10 cellular contexts compared by ENCODE assay signal in genomic region chr2:218727502-218728165, GRCh38. TPM values are rescaled to one million over a fixed set of nuclear protein-coding genes. Genes with fewer than 3 reads are reported as not detected.
DNase-seq lines count a peak whose midpoint lies in the region; ATAC-seq, FAIRE-seq and TF ChIP-seq lines count a peak whose summit lies in the region.
"Had no signal": no experiment of that assay in that cellular context is flagged by ENCODE, and none has a peak within 500 bp of the region (broad histone marks: within the 10 kb centered on the region; RNA-seq: fewer than 3 reads in every experiment).

No MANE protein-coding gene starts in this region.

- CTCF ChIA-PET in activated CD4-positive, alpha-beta T cell treated with anti-CD3 and anti-CD28 coated beads, Interleukin-2, amount 10 ng/mL, durations not matched to agents 7 days and 5 days (lab: Charles Lee) = interaction anchor here (1.0 to 4.3 kb wide), 5 partner anchors 9 to 120 kb away, joined by 3 to 26 read pairs (median 7); partner anchors contain the start of gene TTLL4
- CTCF ChIA-PET in H1 (lab: Charles Lee; ENCODE audit: partially characterized antibody) = interaction anchor here (0.6 to 5.6 kb wide), 32 partner anchors 9 to 734 kb away, joined by 3 to 83 read pairs (median 4); partner anchors contain the start of genes BCS1L, TTLL4, WNT10A and ZNF142

- H2BK15ac ChIP-seq in H1 (ENCODE audit: low read length) = no peak overlapping the region

- H3K9ac ChIP-seq in H1 (replicated peaks in 1 of 4; ENCODE audit: extremely low read depth in 1 of 4, low read depth in 3 of 4, low read length in 3 of 4) = no peak overlapping the region
- H3K9ac ChIP-seq: parathyroid adenoma had no signal

- H2BK120ac ChIP-seq in H1 (replicated peaks; ENCODE audit: low read depth, low read length) = no peak overlapping the region

- WGBS in H1 (ENCODE audit: extremely low coverage in 1 of 2, insufficient coverage in 1 of 2, insufficient read length in 1 of 2, insufficient replicate concordance in 2 of 2, low coverage in 1 of 2, low lambda C conversion rate in 2 of 2, missing lambda C conversion rate in 1 of 2), 2 experiments = 95% methylated on average over 6 of the region's 6 CpGs; no CpG with 5 or more reads in 1 of the 2 experiments
- WGBS in spleen, 5 donors = 89 to 96% (median 93%) methylated on average over 6 of the region's 6 CpGs

- no peaks in the 10 kb centered on the region for H3K27me3 Mint-ChIP-seq in activated CD4-positive, alpha-beta T cell treated with anti-CD3 and anti-CD28 coated beads, Interleukin-2, amount 10 ng/mL, durations not matched to agents 7 days and 5 days

- H2BK20ac ChIP-seq in H1 (ENCODE audit: low read length) = no peak overlapping the region

- no peak for TF ChIP-seq EP300 in H1 (IDR thresholded peaks at IDR 0.05; ENCODE audit: borderline replicate concordance in 1 of 2, low read depth in 2 of 2, low read length in 2 of 2)

- peak; percentile 16 for DNase-seq in activated CD4-positive, alpha-beta T cell treated with anti-CD3 and anti-CD28 coated beads, Interleukin-2, amount 10 ng/mL, durations not matched to agents 7 days and 5 days
- DNase-seq in activated CD4-positive, alpha-beta T cell treated with anti-CD3 and anti-CD28 coated beads, Interleukin-2, amount 50 U/mL, for 1 hour = no peak
- DNase-seq in NCI-H2171 treated with DMSO at 0.1 percent for 48 hours (lab: John Stamatoyannopoulos, UW) = peak; percentile 44
- DNase-seq in H1 (ENCODE audit: low read depth in 1 of 2, low spot score in 2 of 2) = no peak
- no peak for DNase-seq in spleen
- no peak for DNase-seq in OCI-M2 (lab: John Stamatoyannopoulos, UW; ENCODE audit: unreplicated experiment)

- H2AFZ ChIP-seq in H1 (ENCODE audit: low read length) = no peak overlapping the region
- H2AFZ ChIP-seq: parathyroid adenoma had no signal

- no peak overlapping the region for H3K18ac ChIP-seq in H1 (ENCODE audit: extremely low read depth, low read length)

- no peak overlapping the region for H3K4me3 Mint-ChIP-seq in activated CD4-positive, alpha-beta T cell treated with anti-CD3 and anti-CD28 coated beads, Interleukin-2, amount 10 ng/mL, durations not matched to agents 7 days and 5 days
- H3K4me3 Mint-ChIP-seq: T-helper 2 cell treated with Interferon-gamma antibody and Interleukin-4, amounts not matched to agents 5 μg/mL and 100 μg/mL, for 36 hours had no signal

- 0 out of 2 replicates have a peak, but pooled peaks cover 2% of the 10 kb centered on the region for H3K23me2 ChIP-seq in H1 (ENCODE audit: low read depth, low read length)

- no peak overlapping the region for H4K8ac ChIP-seq in H1 (ENCODE audit: extremely low read depth, insufficient read depth, low read length)

- POLR2A ChIA-PET in activated CD4-positive, alpha-beta T cell treated with anti-CD3 and anti-CD28 coated beads, Interleukin-2, amount 10 ng/mL, durations not matched to agents 7 days and 5 days (lab: Charles Lee) = no interaction called here
- POLR2A ChIA-PET in H1 (lab: Charles Lee; ENCODE audit: partially characterized antibody) = interaction anchor here (0.9 kb wide), 1 partner anchor 17 kb away, joined by 3 read pairs; no protein-coding TSS in a partner anchor

- H3K4me3 ChIP-seq in H1 (ENCODE audit: extremely low read depth in 1 of 4, insufficient read depth in 2 of 4, low read depth in 3 of 4, low read length in 4 of 4) = no peak overlapping the region
- H3K4me3 ChIP-seq in spleen = no peak overlapping the region

- peaks cover 10% of the 10 kb centered on the region; the same call in 1 of the 2 replicates for H3K79me1 ChIP-seq in H1 (ENCODE audit: low read depth, low read length)

- H3K27me3 ChIP-seq in H1 (replicated peaks in 1 of 4; ENCODE audit: control insufficient read depth in 3 of 4, extremely low read depth in 1 of 4, insufficient read depth in 3 of 4, low read length in 3 of 4) (no peaks in the 10 kb centered on the region), spleen (replicated peaks in 1 of 7) (no peaks in the 10 kb centered on the region)

- TF ChIP-seq POLR2A in H1 (IDR thresholded peaks at IDR 0.05; ENCODE audit: control extremely low read depth in 1 of 2, low read depth in 2 of 2, low read length in 2 of 2) (no peak), spleen (IDR thresholded peaks at IDR 0.05) (no peak)

- peaks cover 9% of the 10 kb centered on the region for H3K9me3 Mint-ChIP-seq in activated CD4-positive, alpha-beta T cell treated with anti-CD3 and anti-CD28 coated beads, Interleukin-2, amount 10 ng/mL, durations not matched to agents 7 days and 5 days

- H3K56ac ChIP-seq in H1 (replicated peaks; ENCODE audit: insufficient read length, low read depth, low read length) = no peak overlapping the region

- peaks cover 0 to 3% of the 10 kb centered on the region in 2 experiments; a peak in 1 of 4 replicates for H3K9me3 ChIP-seq in H1 (ENCODE audit: insufficient read depth in 2 of 2, low read depth in 1 of 2, low read length in 1 of 2)
- peaks cover 6 to 33% (median 31%) of the 10 kb centered on the region in 8 donors for H3K9me3 ChIP-seq in spleen

- H3K36me3 Mint-ChIP-seq in activated CD4-positive, alpha-beta T cell treated with anti-CD3 and anti-CD28 coated beads, Interleukin-2, amount 10 ng/mL, durations not matched to agents 7 days and 5 days (ENCODE audit: low read depth) = peaks cover 14% of the 10 kb centered on the region

- no peak overlapping the region for H3K27ac Mint-ChIP-seq in activated CD4-positive, alpha-beta T cell treated with anti-CD3 and anti-CD28 coated beads, Interleukin-2, amount 10 ng/mL, durations not matched to agents 7 days and 5 days
- H3K27ac Mint-ChIP-seq: T-helper 2 cell treated with Interferon-gamma antibody and Interleukin-4, amounts not matched to agents 5 μg/mL and 100 μg/mL, for 36 hours had no signal

- H4K91ac ChIP-seq in H1 (replicated peaks; ENCODE audit: insufficient read length, low read length) = no peak overlapping the region

- H3K4ac ChIP-seq in H1 (replicated peaks; ENCODE audit: insufficient read length, low read depth, low read length) = no peak overlapping the region

- TF ChIP-seq CTCF in H1 (IDR thresholded peaks at IDR 0.05; ENCODE audit: control extremely low read depth in 1 of 3, insufficient read depth in 1 of 3, low read depth in 1 of 3, low read length in 3 of 3) = peak in 2 of 3 experiments; percentile 61 to 63; a peak in 3 of 4 replicates
- TF ChIP-seq CTCF in spleen (IDR thresholded peaks at IDR 0.05 in 8 of 11, conservative IDR thresholded peaks at IDR 0.05 in 3 of 11) = peak in 6 of 11 experiments; percentile 30 to 67 (median 46)

- H2BK5ac ChIP-seq in H1 (ENCODE audit: low read depth, low read length) = no peak overlapping the region

- H3K14ac ChIP-seq in H1 (ENCODE audit: insufficient read length) = no peak overlapping the region

- H4K20me1 ChIP-seq in H1 (replicated peaks in 1 of 2; ENCODE audit: control insufficient read depth in 1 of 2, insufficient read depth in 2 of 2, low read length in 2 of 2) = no peaks in the 10 kb centered on the region

- no peak overlapping the region for H2BK12ac ChIP-seq in H1 (ENCODE audit: low read depth, low read length)

- no peak for ATAC-seq in GM21515 (IDR thresholded peaks at IDR 0.05; ENCODE audit: unreplicated experiment)
- no peak for ATAC-seq in HG03135 (IDR thresholded peaks at IDR 0.05; ENCODE audit: unreplicated experiment)

- H3K4me1 ChIP-seq in H1 (replicated peaks in 1 of 4; ENCODE audit: control insufficient read depth in 3 of 4, insufficient read depth in 4 of 4, low read length in 3 of 4) = peaks cover 0 to 12% (median 6%) of the 10 kb centered on the region in 4 experiments; a peak in 5 of 7 replicates
- H3K4me1 ChIP-seq in spleen = peaks cover 0 to 42% (median 10%) of the 10 kb centered on the region in 6 donors

- H4K5ac ChIP-seq in H1 (ENCODE audit: insufficient read length, low read depth, low read length) = no peak overlapping the region

- H3K27ac ChIP-seq in H1 (ENCODE audit: low read depth, low read length) = no peak overlapping the region
- peak overlapping the region in 1 of 8 donors; percentile 23 for H3K27ac ChIP-seq in spleen
- H3K27ac ChIP-seq: parathyroid adenoma had no signal

- H3K4me2 ChIP-seq in H1 (ENCODE audit: insufficient read depth in 1 of 2, low read depth in 2 of 2, low read length in 2 of 2) = no peak overlapping the region

- FAIRE-seq in H1 (lab: Jason Lieb, UNC) = no peak

- H2AK5ac ChIP-seq in H1 (ENCODE audit: low read depth, low read length) = no peak overlapping the region

- peaks cover 11% of the 10 kb centered on the region for H3K4me1 Mint-ChIP-seq in activated CD4-positive, alpha-beta T cell treated with anti-CD3 and anti-CD28 coated beads, Interleukin-2, amount 10 ng/mL, durations not matched to agents 7 days and 5 days

- TF ChIP-seq RAD21 in H1 (IDR thresholded peaks at IDR 0.05 in 1 of 2, conservative IDR thresholded peaks at IDR 0.05 in 1 of 2; ENCODE audit: low read depth in 2 of 2, low read length in 2 of 2) = peak; percentile 74 to 75

- intact Hi-C loops in spleen (cut with DNase I; ENCODE audit: low total_unique reads) = no loop called here

- peaks cover 0 to 70% of the 10 kb centered on the region in 2 experiments for H3K79me2 ChIP-seq in H1 (ENCODE audit: control insufficient read depth in 1 of 2, insufficient read depth in 2 of 2, low read length in 2 of 2)

- H3K36me3 ChIP-seq in H1 (ENCODE audit: control insufficient read depth in 2 of 4, insufficient read depth in 4 of 4, low read length in 3 of 4) (peaks cover 0 to 5% (median 0%) of the 10 kb centered on the region in 4 experiments; a peak in 1 of 8 replicates), spleen (peaks cover 0 to 37% (median 0%) of the 10 kb centered on the region in 6 donors)

- H3K23ac ChIP-seq in H1 (ENCODE audit: insufficient read length) = no peak overlapping the region

RNA-seq across cellular contexts. Expression of gene TTLL4, which starts 17.0 kb away (rescaled TPM):
- 10 to 100 TPM; 31.6 TPM for total RNA-seq in activated CD4-positive, alpha-beta T cell treated with anti-CD3 and anti-CD28 coated beads, Interleukin-2, amount 10 ng/mL, durations not matched to agents 7 days and 5 days
- 105 and 106 TPM in 2 replicates for total RNA-seq in H1 (2021; fragmentation: NEBNext Ultra II Directional; extraction: Animal tissue kit (Norgen Biotek cat#: 25700))
- polyA plus RNA-seq in H1 (2011; rRNA removed) = 63.1 and 71.1 TPM in 2 replicates
- 58.5 TPM for polyA plus RNA-seq in H1 (2011; cell fraction: cytosol; rRNA removed)
- polyA plus RNA-seq in H1 (2011; cell fraction: nucleus; rRNA removed) = 182 TPM
- 57.4 to 72.2 TPM (median 64.9 TPM) in 4 replicates for polyA plus RNA-seq in H1 (2012, experiment 1 of 2)
- polyA plus RNA-seq in H1 (2012, experiment 2 of 2) = 57.4 TPM
- 75.3 TPM for polyA plus RNA-seq in H1 (2013, experiment 1 of 2)
- polyA plus RNA-seq in H1 (2013, experiment 2 of 2) = 71.8 TPM
- polyA minus RNA-seq in H1 (2011; rRNA and poly(A)+ RNA removed) = 159 and 164 TPM in 2 replicates
- 38.5 TPM for polyA minus RNA-seq in H1 (2011; cell fraction: cytosol; rRNA and poly(A)+ RNA removed)
- 142 TPM for polyA minus RNA-seq in H1 (2011; cell fraction: nucleus; rRNA and poly(A)+ RNA removed)
- total RNA-seq in spleen = 10 to 100 TPM; 14.5 to 40.5 (median 28.6) TPM
- 10 to 100 TPM in 2 of 3 donors, 1 to 10 TPM in 1; 6.2 to 13.7 (median 12.0) TPM for polyA plus RNA-seq in spleen

RNA-seq across cellular contexts. Expression of gene CYP27A1, which starts 54.3 kb away (rescaled TPM):
- under 1 TPM; 0.08 to 0.22 TPM for total RNA-seq in activated CD4-positive, alpha-beta T cell treated with anti-CD3 and anti-CD28 coated beads, Interleukin-2, amount 10 ng/mL, durations not matched to agents 7 days and 5 days
- total RNA-seq in H1 (2021; fragmentation: NEBNext Ultra II Directional; extraction: Animal tissue kit (Norgen Biotek cat#: 25700)) = 3.9 and 5.4 TPM in 2 replicates
- polyA plus RNA-seq in H1 (2011; rRNA removed) = 12.9 and 14.7 TPM in 2 replicates
- 12.8 TPM for polyA plus RNA-seq in H1 (2011; cell fraction: cytosol; rRNA removed)
- polyA plus RNA-seq in H1 (2011; cell fraction: nucleus; rRNA removed) = 14.4 TPM
- 8.6 to 12.4 TPM (median 10.8 TPM) in 4 replicates for polyA plus RNA-seq in H1 (2012, experiment 1 of 2)
- 8.5 TPM for polyA plus RNA-seq in H1 (2012, experiment 2 of 2)
- polyA plus RNA-seq in H1 (2013, experiment 1 of 2) = 4.6 TPM
- polyA plus RNA-seq in H1 (2013, experiment 2 of 2) = 4.4 TPM
- 12.0 and 14.9 TPM in 2 replicates for polyA minus RNA-seq in H1 (2011; rRNA and poly(A)+ RNA removed)
- polyA minus RNA-seq in H1 (2011; cell fraction: cytosol; rRNA and poly(A)+ RNA removed) = 5.4 TPM
- 3.7 TPM for polyA minus RNA-seq in H1 (2011; cell fraction: nucleus; rRNA and poly(A)+ RNA removed)
- total RNA-seq in spleen = 10 to 100 TPM; 11.6 to 24.9 (median 17.2) TPM
- polyA plus RNA-seq in spleen = 10 to 100 TPM in 2 of 3 donors, 1 to 10 TPM in 1; 8.7 to 65.5 (median 13.2) TPM

RNA-seq across cellular contexts. Expression of gene STK36, which starts 55.7 kb away (rescaled TPM):
- total RNA-seq in activated CD4-positive, alpha-beta T cell treated with anti-CD3 and anti-CD28 coated beads, Interleukin-2, amount 10 ng/mL, durations not matched to agents 7 days and 5 days = 10 to 100 TPM; 14.6 to 17.3 TPM
- 34.9 and 41.4 TPM in 2 replicates for total RNA-seq in H1 (2021; fragmentation: NEBNext Ultra II Directional; extraction: Animal tissue kit (Norgen Biotek cat#: 25700))
- polyA plus RNA-seq in H1 (2011; rRNA removed) = 57.6 and 65.8 TPM in 2 replicates
- polyA plus RNA-seq in H1 (2011; cell fraction: cytosol; rRNA removed) = 45.0 TPM
- polyA plus RNA-seq in H1 (2011; cell fraction: nucleus; rRNA removed) = 290 TPM
- 29.9 to 35.8 TPM (median 35.4 TPM) in 4 replicates for polyA plus RNA-seq in H1 (2012, experiment 1 of 2)
- polyA plus RNA-seq in H1 (2012, experiment 2 of 2) = 19.8 TPM
- 23.8 TPM for polyA plus RNA-seq in H1 (2013, experiment 1 of 2)
- polyA plus RNA-seq in H1 (2013, experiment 2 of 2) = 24.3 TPM
- 54.6 and 69.5 TPM in 2 replicates for polyA minus RNA-seq in H1 (2011; rRNA and poly(A)+ RNA removed)
- 11.6 TPM for polyA minus RNA-seq in H1 (2011; cell fraction: cytosol; rRNA and poly(A)+ RNA removed)
- 61.5 TPM for polyA minus RNA-seq in H1 (2011; cell fraction: nucleus; rRNA and poly(A)+ RNA removed)
- 10 to 100 TPM; 18.7 to 46.8 (median 27.9) TPM for total RNA-seq in spleen
- 10 to 100 TPM; 10.7 to 18.6 (median 16.8) TPM for polyA plus RNA-seq in spleen

RNA-seq across cellular contexts. Expression of gene RNF25, which starts 55.8 kb away (rescaled TPM):
- total RNA-seq in activated CD4-positive, alpha-beta T cell treated with anti-CD3 and anti-CD28 coated beads, Interleukin-2, amount 10 ng/mL, durations not matched to agents 7 days and 5 days = 10 to 100 TPM; 20.6 to 29.8 TPM
- 19.6 and 24.7 TPM in 2 replicates for total RNA-seq in H1 (2021; fragmentation: NEBNext Ultra II Directional; extraction: Animal tissue kit (Norgen Biotek cat#: 25700))
- 29.6 and 31.6 TPM in 2 replicates for polyA plus RNA-seq in H1 (2011; rRNA removed)
- 42.4 TPM for polyA plus RNA-seq in H1 (2011; cell fraction: cytosol; rRNA removed)
- 86.0 TPM for polyA plus RNA-seq in H1 (2011; cell fraction: nucleus; rRNA removed)
- polyA plus RNA-seq in H1 (2012, experiment 1 of 2) = 23.1 to 28.2 TPM (median 24.6 TPM) in 4 replicates
- polyA plus RNA-seq in H1 (2012, experiment 2 of 2) = 20.1 TPM
- 18.8 TPM for polyA plus RNA-seq in H1 (2013, experiment 1 of 2)
- 13.8 TPM for polyA plus RNA-seq in H1 (2013, experiment 2 of 2)
- 67.5 and 74.3 TPM in 2 replicates for polyA minus RNA-seq in H1 (2011; rRNA and poly(A)+ RNA removed)
- polyA minus RNA-seq in H1 (2011; cell fraction: cytosol; rRNA and poly(A)+ RNA removed) = 22.8 TPM
- 28.2 TPM for polyA minus RNA-seq in H1 (2011; cell fraction: nucleus; rRNA and poly(A)+ RNA removed)
- total RNA-seq in spleen = 10 to 100 TPM; 15.9 to 25.9 (median 20.8) TPM
- polyA plus RNA-seq in spleen = 10 to 100 TPM; 25.1 to 27.1 (median 26.3) TPM

Comparison
In these comparisons a context has a peak if more than half of its experiments do, and no peak if none do; other contexts are left out.
1. DNase-seq: peak in activated CD4-positive, alpha-beta T cell treated with anti-CD3 and anti-CD28 coated beads, Interleukin-2, amount 10 ng/mL, durations not matched to agents 7 days and 5 days (single experiment) and NCI-H2171 treated with DMSO at 0.1 percent for 48 hours (single experiment); none in activated CD4-positive, alpha-beta T cell treated with anti-CD3 and anti-CD28 coated beads, Interleukin-2, amount 50 U/mL, for 1 hour (single experiment), H1 (0 of 2), spleen (single experiment) and OCI-M2 (single experiment).